14 cellular contexts compared by ENCODE assay signal in genomic region chr3:179949869-179950268, GRCh38.
A peak's percentile ranks its signal among the peaks of the same experiment; 100 is the strongest.
DNase-seq lines count a peak whose midpoint lies in the region; ATAC-seq and TF ChIP-seq lines count a peak whose summit lies in the region.
"Had no signal": no experiment of that assay in that cellular context is flagged by ENCODE, and none has a peak within 500 bp of the region (broad histone marks: within the 10 kb centered on the region; RNA-seq: fewer than 3 reads in every experiment).

No MANE protein-coding gene starts in this region.

- H3K79me2 ChIP-seq in OCI-LY7 (ENCODE audit: insufficient read depth, low read depth, low read length), result no peaks in the 10 kb centered on the region

- H3K36me3 ChIP-seq in OCI-LY7 (ENCODE audit: insufficient read depth, low read length) (no peaks in the 10 kb centered on the region), breast epithelium (no peaks in the 10 kb centered on the region), mesenchymal stem cell (ENCODE audit: control insufficient read depth in 1 of 2, insufficient read depth in 2 of 2, low read depth in 1 of 2, low read length in 2 of 2) (no peaks in the 10 kb centered on the region)
- H3K36me3 ChIP-seq: heart left ventricle had no signal

- H3K4me2 ChIP-seq in OCI-LY7 (ENCODE audit: low read length) (peak overlapping the region; percentile 68), mesenchymal stem cell (ENCODE audit: low read length, poor library complexity, severe bottlenecking) (no peak overlapping the region)

- no peak overlapping the region for H2BK12ac ChIP-seq in mesenchymal stem cell (ENCODE audit: low read length in 2 of 2)

- H3K27ac Mint-ChIP-seq in activated naive CD8-positive, alpha-beta T cell treated with anti-CD3 and anti-CD28 coated beads for 36 hours, result no peak overlapping the region
- H3K27ac Mint-ChIP-seq: activated CD4-positive, alpha-beta T cell treated with anti-CD3 and anti-CD28 coated beads, Interleukin-2, amount 10 ng/mL, durations not matched to agents 7 days and 5 days; activated T-helper 2 cell treated with anti-CD3 and anti-CD28 coated beads, Interferon-gamma antibody, Interleukin-2, Interleukin-4, amounts not matched to agents 10 μg/mL and 5 μg/mL and 100 μg/mL, durations not matched to agents 14 hours and 24 hours and 36 hours had no signal

- no peak overlapping the region for H3K9ac ChIP-seq in mesenchymal stem cell (ENCODE audit: low read length)

- no TSS peak for BruUV-seq in OCI-LY7 (replicated peaks; lab: Mats Ljungman, UMichigan)

- H3K4me1 ChIP-seq in OCI-LY7 (ENCODE audit: insufficient read depth, low read length, poor library complexity, severe bottlenecking) (peaks cover 50% of the 10 kb centered on the region), breast epithelium (no peaks in the 10 kb centered on the region), mesenchymal stem cell (ENCODE audit: control insufficient read depth, insufficient read depth, low read depth, low read length) (no peaks in the 10 kb centered on the region)
- H3K4me1 ChIP-seq: heart left ventricle had no signal

- no peak overlapping the region for H2AK5ac ChIP-seq in mesenchymal stem cell (ENCODE audit: low read length, severe bottlenecking)

- H3K27me3 ChIP-seq in breast epithelium, result no peaks in the 10 kb centered on the region
- H3K27me3 ChIP-seq in mesenchymal stem cell (ENCODE audit: control insufficient read depth in 1 of 2, insufficient read depth in 1 of 2, low read length in 2 of 2), result no peaks in the 10 kb centered on the region

- no peak overlapping the region for H4K8ac ChIP-seq in mesenchymal stem cell (ENCODE audit: low read length)

- TF ChIP-seq POLR2A in breast epithelium (IDR thresholded peaks at IDR 0.05), result no peak

- H3K4me1 Mint-ChIP-seq in activated naive CD8-positive, alpha-beta T cell treated with anti-CD3 and anti-CD28 coated beads for 36 hours, result no peaks in the 10 kb centered on the region

- POLR2A ChIA-PET in OCI-LY7 (lab: Charles Lee), result no interaction called here

- H4K91ac ChIP-seq in mesenchymal stem cell (ENCODE audit: low read length), result no peak overlapping the region

- TF ChIP-seq CTCF in OCI-LY7 (conservative IDR thresholded peaks at IDR 0.05; ENCODE audit: low read length) (no peak), breast epithelium (IDR thresholded peaks at IDR 0.05) (no peak)

- no peaks in the 10 kb centered on the region for H3K79me1 ChIP-seq in mesenchymal stem cell (replicated peaks; ENCODE audit: low read length, poor library complexity, severe bottlenecking)

- ATAC-seq in GM19023 (IDR thresholded peaks at IDR 0.05; ENCODE audit: unreplicated experiment) (peak; percentile 29), GM21723 (IDR thresholded peaks at IDR 0.05; ENCODE audit: unreplicated experiment) (peak; percentile 25), HG03108 (IDR thresholded peaks at IDR 0.05; ENCODE audit: unreplicated experiment) (peak; percentile 14)
- ATAC-seq: heart left ventricle, left ventricle myocardium superior had no signal

- H3K14ac ChIP-seq in mesenchymal stem cell (ENCODE audit: low read length in 2 of 2), result no peak overlapping the region

- H3K4me3 Mint-ChIP-seq in activated naive CD8-positive, alpha-beta T cell treated with anti-CD3 and anti-CD28 coated beads for 36 hours, result no peak overlapping the region
- H3K4me3 Mint-ChIP-seq: activated CD4-positive, alpha-beta T cell treated with anti-CD3 and anti-CD28 coated beads, Interleukin-2, amount 10 ng/mL, durations not matched to agents 7 days and 5 days; nephron had no signal

- no peaks in the 10 kb centered on the region for H3K9me2 ChIP-seq in OCI-LY7 (ENCODE audit: insufficient read depth, low read length)

- H3K4me3 ChIP-seq in OCI-LY7 (ENCODE audit: low read depth, low read length, poor library complexity, severe bottlenecking) (no peak overlapping the region), breast epithelium (no peak overlapping the region), mesenchymal stem cell (ENCODE audit: insufficient read depth in 1 of 2, low read depth in 1 of 2, low read length in 2 of 2) (no peak overlapping the region)
- H3K4me3 ChIP-seq: heart left ventricle had no signal

- no peaks in the 10 kb centered on the region for H4K20me1 ChIP-seq in OCI-LY7 (ENCODE audit: insufficient read depth, low read length)

- H3K9me3 ChIP-seq in OCI-LY7 (ENCODE audit: low read length) (no peaks in the 10 kb centered on the region), breast epithelium (no peaks in the 10 kb centered on the region), mesenchymal stem cell (ENCODE audit: control insufficient read depth, low read length) (no peaks in the 10 kb centered on the region)
- H3K9me3 ChIP-seq: heart left ventricle had no signal

- no peaks in the 10 kb centered on the region for H3K36me3 Mint-ChIP-seq in activated naive CD8-positive, alpha-beta T cell treated with anti-CD3 and anti-CD28 coated beads for 36 hours

- no peak overlapping the region for H2BK5ac ChIP-seq in mesenchymal stem cell (ENCODE audit: low read depth, low read length, poor library complexity, severe bottlenecking)

- H3K18ac ChIP-seq in mesenchymal stem cell (ENCODE audit: low read depth in 1 of 2, low read length in 2 of 2), result no peak overlapping the region

- intact Hi-C loops in OCI-LY7 (cut with micrococcal nuclease; ENCODE audit: unreplicated experiment), result no loop called here
- intact Hi-C loops in breast epithelium (cut with DNase I; ENCODE audit: low total_unique reads), result no loop called here

- no peak overlapping the region for H2BK15ac ChIP-seq in mesenchymal stem cell (ENCODE audit: low read depth, poor library complexity, severe bottlenecking)

- H2AFZ ChIP-seq in OCI-LY7 (ENCODE audit: low read length) (no peak overlapping the region), mesenchymal stem cell (ENCODE audit: low read depth, low read length) (no peak overlapping the region)

- H3K23ac ChIP-seq in mesenchymal stem cell (ENCODE audit: low read length in 2 of 2), result no peak overlapping the region

- DNase-seq in OCI-LY7 (ENCODE audit: low spot score), result no peak
- no peak for DNase-seq in breast epithelium (ENCODE audit: low spot score in 2 of 2)
- DNase-seq in activated naive CD8-positive, alpha-beta T cell treated with anti-CD3 and anti-CD28 coated beads for 36 hours, result no peak
- DNase-seq in mesenchymal stem cell, result no peak
- DNase-seq in SKM-1 (lab: John Stamatoyannopoulos, UW; ENCODE audit: unreplicated experiment), result no peak
- DNase-seq: activated CD4-positive, alpha-beta T cell treated with anti-CD3 and anti-CD28 coated beads, Interleukin-2, amount 10 ng/mL, durations not matched to agents 7 days and 5 days; heart left ventricle; left ventricle myocardium superior; T-helper 2 cell had no signal

- CTCF ChIA-PET in OCI-LY7 (lab: Charles Lee; ENCODE audit: unreplicated experiment), result no interaction called here

- H3K9me3 Mint-ChIP-seq in activated naive CD8-positive, alpha-beta T cell treated with anti-CD3 and anti-CD28 coated beads for 36 hours, result no peaks in the 10 kb centered on the region
- H3K9me3 Mint-ChIP-seq: nephron had no signal

- peaks cover 27% of the 10 kb centered on the region for H3K27me3 Mint-ChIP-seq in activated naive CD8-positive, alpha-beta T cell treated with anti-CD3 and anti-CD28 coated beads for 36 hours

- H2BK120ac ChIP-seq in mesenchymal stem cell (ENCODE audit: low read depth, low read length), result no peak overlapping the region

- 74% methylated on average over 2 of the region's 2 CpGs for WGBS in mesenchymal stem cell

- H3K4ac ChIP-seq in mesenchymal stem cell (ENCODE audit: low read depth in 1 of 2, low read length in 2 of 2), result no peak overlapping the region

- H3K27ac ChIP-seq in OCI-LY7 (ENCODE audit: low read depth, low read length, poor library complexity, severe bottlenecking) (peak overlapping the region; percentile 31), breast epithelium (no peak overlapping the region), mesenchymal stem cell (ENCODE audit: low read length, poor library complexity, severe bottlenecking) (no peak overlapping the region)
- H3K27ac ChIP-seq: heart left ventricle had no signal
